ENCODE assay signal across 8 cellular contexts in the genomic region with DNA sequence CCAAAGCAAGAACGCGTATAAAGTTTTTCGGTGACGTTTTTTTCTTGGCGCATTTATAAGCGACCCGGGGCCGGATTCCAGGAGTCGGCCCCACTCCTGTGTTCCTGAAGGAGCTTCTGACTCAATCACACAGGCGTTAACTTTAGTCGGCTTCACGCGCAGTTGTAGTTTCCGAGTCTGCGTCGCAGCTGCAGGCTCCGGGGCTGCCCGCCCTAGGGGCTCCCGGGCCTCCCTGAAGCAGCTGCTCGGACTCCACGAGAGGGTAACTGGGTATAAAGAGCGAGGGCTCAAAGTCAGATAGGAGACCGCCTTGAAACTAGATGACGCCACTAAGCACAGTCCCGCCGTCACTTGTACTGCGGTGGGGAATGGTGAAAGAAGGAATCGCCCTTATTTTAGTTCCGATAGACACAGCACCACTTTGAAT. TPM values are rescaled to one million over a fixed set of nuclear protein-coding genes. Genes with fewer than 3 reads are reported as not detected.
DNase-seq lines count a peak whose midpoint lies in the region; ATAC-seq, FAIRE-seq and TF ChIP-seq lines count a peak whose summit lies in the region.

No MANE protein-coding gene starts in this region.

- H3K4me1 ChIP-seq in K562 (replicated peaks in 1 of 2; ENCODE audit: control insufficient read depth in 2 of 2, insufficient read depth in 2 of 2, low read length in 2 of 2) = peaks cover 32 to 53% of the 10 kb centered on the region in 2 experiments

- DNase-seq in T-helper 22 cell (ENCODE audit: low read depth) (peak; percentile 39), K562 (ENCODE audit: extremely low read depth in 1 of 4, low spot score in 3 of 4) (peak in 2 of 4 experiments; percentile 63 to 80), iris pigment epithelial cell (ENCODE audit: low read depth) (peak; percentile 85), NCI-H128 (lab: John Stamatoyannopoulos, UW; ENCODE audit: unreplicated experiment) (no peak), UCSD-AML1 (lab: John Stamatoyannopoulos, UW; ENCODE audit: unreplicated experiment) (no peak)
- DNase-seq in stimulated activated CD4-positive, alpha-beta T cell treated with anti-CD3 and anti-CD28 coated beads, Interleukin-15, amount 100 ng/mL, for 24 hours = peak; percentile 69

- H3K27me3 ChIP-seq in K562 (ENCODE audit: control insufficient read depth in 2 of 2, insufficient read depth in 2 of 2, low read length in 2 of 2) = no peaks in the 10 kb centered on the region

- peak overlapping the region; percentile 89 for H3K4me3 ChIP-seq in K562

- TF ChIP-seq POLR2A in K562 (conservative IDR thresholded peaks at IDR 0.05) = peak; percentile 83

- ATAC-seq in GM18907 (IDR thresholded peaks at IDR 0.05; ENCODE audit: unreplicated experiment) (peak; percentile 21), HG03342 (IDR thresholded peaks at IDR 0.05; ENCODE audit: unreplicated experiment) (peak; percentile 23), K562 (peak; percentile 26)

- no peaks in the 10 kb centered on the region for H3K9me3 ChIP-seq in K562 (replicated peaks; ENCODE audit: control insufficient read depth, insufficient read depth, low read depth, low read length)

- WGBS in K562 (ENCODE audit: insufficient coverage, low coverage, missing lambda C conversion rate) = 2% methylated on average over 29 of the region's 29 CpGs

- H4K20me1 ChIP-seq in K562 (replicated peaks; ENCODE audit: control insufficient read depth, insufficient read depth, low read length) = peaks cover 29% of the 10 kb centered on the region

- CTCF ChIA-PET in K562 (lab: Yijun Ruan, JAX; ENCODE audit: low intra/inter-chr PET ratio) = no interaction called here

- POLR2A ChIA-PET in K562 (lab: Yijun Ruan, JAX) = interaction anchor here (0.6 to 10.7 kb wide), 14 partner anchors 8 to 718 kb away, joined by 3 to 221 read pairs (median 6); a partner anchor contains a TSS

- no peak for TF ChIP-seq CTCF in K562 (IDR thresholded peaks at IDR 0.05 in 2 of 3, conservative IDR thresholded peaks at IDR 0.05 in 1 of 3; ENCODE audit: insufficient read depth in 2 of 3, low read depth in 1 of 3, low read length in 3 of 3)

- H3K36me3 ChIP-seq in K562 (ENCODE audit: control insufficient read depth, insufficient read depth, low read length) = peaks cover 22% of the 10 kb centered on the region; the same call in 2 of the 3 replicates

- peaks cover 14% of the 10 kb centered on the region for H3K9me1 ChIP-seq in K562 (ENCODE audit: control insufficient read depth, insufficient read depth, low read length)

- BruUV-seq in K562 (replicated peaks; lab: Mats Ljungman, UMichigan) = TSS peak; percentile 90

- H3K27ac ChIP-seq in K562 (ENCODE audit: extremely low read depth, low read depth, low read length) = peak overlapping the region; percentile 99

- H2AFZ ChIP-seq in K562 (ENCODE audit: low read depth, low read length) = peak overlapping the region; percentile 100

- FAIRE-seq in K562 (lab: Jason Lieb, UNC) = peak; percentile 70

- H3K9ac ChIP-seq in K562 (ENCODE audit: insufficient read depth in 1 of 2, low read depth in 2 of 2, low read length in 2 of 2) = peak overlapping the region; percentile 95 to 96

- TF ChIP-seq RAD21 in K562 (CRISPR knock-in tag; conservative IDR thresholded peaks at IDR 0.05 in 1 of 2, IDR thresholded peaks at IDR 0.05 in 1 of 2) = no peak

- in situ Hi-C loops in K562 (cut with MboI) = no loop called here

- intact Hi-C loops in K562 (cut with micrococcal nuclease) = no loop called here

- peaks cover 41% of the 10 kb centered on the region for H3K79me2 ChIP-seq in K562 (ENCODE audit: control insufficient read depth, insufficient read depth, low read length)

- H3K4me2 ChIP-seq in K562 (ENCODE audit: insufficient read depth, low read length) = peak overlapping the region; percentile 75

- no peak for TF ChIP-seq EP300 in K562 (IDR thresholded peaks at IDR 0.05; ENCODE audit: low read length)

RNA-seq across cellular contexts. Expression of a gene that starts 0.8 kb away (rescaled TPM):
- 34.6 and 104 TPM in 2 replicates for total RNA-seq in K562 (2011; cell fraction: chromatin; rRNA removed; ENCODE audit: low replicate concordance)
- total RNA-seq in K562 (2011; cell fraction: nucleolus; rRNA removed) = 89.4 and 101 TPM in 2 replicates
- total RNA-seq in K562 (2011; cell fraction: nucleoplasm; rRNA removed) = 53.5 and 55.7 TPM in 2 replicates
- 26.4 and 32.3 TPM in 2 replicates for total RNA-seq in K562 (2014; rRNA removed)
- total RNA-seq in K562 (2014; rRNA removed; fragmentation: Illumina TruSeq; extraction: Trizol) = 10.0 and 12.6 TPM in 2 replicates
- 22.4 and 23.6 TPM in 2 replicates for total RNA-seq in K562 (2015; rRNA removed; fragmentation: Illumina TruSeq; extraction: Trizol)
- 39.6 and 42.1 TPM in 2 replicates for total RNA-seq in K562 (2021)
- polyA plus RNA-seq in K562 (2011; rRNA removed) = 11.0 and 14.9 TPM in 2 replicates
- 17.3 and 24.4 TPM in 2 replicates for polyA plus RNA-seq in K562 (2011; cell fraction: cytosol; rRNA removed)
- 28.7 and 48.0 TPM in 2 replicates for polyA plus RNA-seq in K562 (2011; cell fraction: nucleus; rRNA removed)
- 37.5 and 39.1 TPM in 2 replicates for polyA plus RNA-seq in K562 (2012)
- polyA plus RNA-seq in K562 (2014; fragmentation: Illumina TruSeq; extraction: Trizol) = 17.5 and 24.2 TPM in 2 replicates
- 1 to 10 TPM; 2.1 to 2.2 TPM for polyA plus RNA-seq in K562 (2014; fragmentation: Nextera tagmentation; extraction: Ambion mirVana)
- polyA plus RNA-seq in K562 (2014; rRNA removed) = 21.0 and 22.2 TPM in 2 replicates
- polyA minus RNA-seq in K562 (2011; rRNA and poly(A)+ RNA removed) = 14.0 and 18.0 TPM in 2 replicates
- polyA minus RNA-seq in K562 (2011; cell fraction: cytosol; rRNA and poly(A)+ RNA removed) = 21.5 and 32.0 TPM in 2 replicates
- 22.6 and 27.8 TPM in 2 replicates for polyA minus RNA-seq in K562 (2011; cell fraction: nucleus; rRNA and poly(A)+ RNA removed)

RNA-seq across cellular contexts. Expression of a gene that starts 10.1 kb away (rescaled TPM):
- total RNA-seq in K562 (2011; cell fraction: chromatin; rRNA removed; ENCODE audit: low replicate concordance) = 29.6 and 40.5 TPM in 2 replicates
- total RNA-seq in K562 (2011; cell fraction: nucleolus; rRNA removed) = 22.5 and 27.3 TPM in 2 replicates
- 22.7 and 26.4 TPM in 2 replicates for total RNA-seq in K562 (2011; cell fraction: nucleoplasm; rRNA removed)
- 12.6 and 13.8 TPM in 2 replicates for total RNA-seq in K562 (2014; rRNA removed)
- total RNA-seq in K562 (2014; rRNA removed; fragmentation: Illumina TruSeq; extraction: Trizol) = 11.7 and 12.6 TPM in 2 replicates
- 9.8 and 10.3 TPM in 2 replicates for total RNA-seq in K562 (2015; rRNA removed; fragmentation: Illumina TruSeq; extraction: Trizol)
- 30.2 and 36.1 TPM in 2 replicates for total RNA-seq in K562 (2021)
- 8.8 and 9.6 TPM in 2 replicates for polyA plus RNA-seq in K562 (2011; rRNA removed)
- 6.1 and 6.2 TPM in 2 replicates for polyA plus RNA-seq in K562 (2011; cell fraction: cytosol; rRNA removed)
- 20.7 and 23.9 TPM in 2 replicates for polyA plus RNA-seq in K562 (2011; cell fraction: nucleus; rRNA removed)
- polyA plus RNA-seq in K562 (2012) = 15.6 and 27.8 TPM in 2 replicates
- 17.9 and 21.5 TPM in 2 replicates for polyA plus RNA-seq in K562 (2014; fragmentation: Illumina TruSeq; extraction: Trizol)
- 1 to 10 TPM; 1.8 TPM for polyA plus RNA-seq in K562 (2014; fragmentation: Nextera tagmentation; extraction: Ambion mirVana)
- polyA plus RNA-seq in K562 (2014; rRNA removed) = 13.2 and 13.3 TPM in 2 replicates
- 7.5 and 7.7 TPM in 2 replicates for polyA minus RNA-seq in K562 (2011; rRNA and poly(A)+ RNA removed)
- polyA minus RNA-seq in K562 (2011; cell fraction: cytosol; rRNA and poly(A)+ RNA removed) = 7.8 and 9.4 TPM in 2 replicates
- polyA minus RNA-seq in K562 (2011; cell fraction: nucleus; rRNA and poly(A)+ RNA removed) = 4.3 and 6.3 TPM in 2 replicates

RNA-seq across cellular contexts. Expression of a gene that starts 21.2 kb away (rescaled TPM):
- 24.8 and 79.9 TPM in 2 replicates for total RNA-seq in K562 (2011; cell fraction: chromatin; rRNA removed; ENCODE audit: low replicate concordance)
- total RNA-seq in K562 (2011; cell fraction: nucleolus; rRNA removed) = 69.4 and 79.1 TPM in 2 replicates
- total RNA-seq in K562 (2011; cell fraction: nucleoplasm; rRNA removed) = 43.9 and 44.6 TPM in 2 replicates
- total RNA-seq in K562 (2014; rRNA removed) = 31.2 and 37.6 TPM in 2 replicates
- 7.4 and 9.5 TPM in 2 replicates for total RNA-seq in K562 (2014; rRNA removed; fragmentation: Illumina TruSeq; extraction: Trizol)
- total RNA-seq in K562 (2015; rRNA removed; fragmentation: Illumina TruSeq; extraction: Trizol) = 23.3 and 24.4 TPM in 2 replicates
- 18.2 and 22.1 TPM in 2 replicates for total RNA-seq in K562 (2021)
- polyA plus RNA-seq in K562 (2011; rRNA removed) = 12.7 and 18.9 TPM in 2 replicates
- polyA plus RNA-seq in K562 (2011; cell fraction: cytosol; rRNA removed) = 16.2 and 22.5 TPM in 2 replicates
- polyA plus RNA-seq in K562 (2011; cell fraction: nucleus; rRNA removed) = 26.7 and 33.4 TPM in 2 replicates
- 15.1 and 24.7 TPM in 2 replicates for polyA plus RNA-seq in K562 (2012)
- polyA plus RNA-seq in K562 (2014; fragmentation: Illumina TruSeq; extraction: Trizol) = 20.0 and 23.0 TPM in 2 replicates
- 1 to 10 TPM; 1.9 to 7.0 TPM for polyA plus RNA-seq in K562 (2014; fragmentation: Nextera tagmentation; extraction: Ambion mirVana)
- 28.1 and 29.3 TPM in 2 replicates for polyA plus RNA-seq in K562 (2014; rRNA removed)
- 9.4 and 10.5 TPM in 2 replicates for polyA minus RNA-seq in K562 (2011; rRNA and poly(A)+ RNA removed)
- 8.3 and 12.0 TPM in 2 replicates for polyA minus RNA-seq in K562 (2011; cell fraction: cytosol; rRNA and poly(A)+ RNA removed)
- polyA minus RNA-seq in K562 (2011; cell fraction: nucleus; rRNA and poly(A)+ RNA removed) = 15.3 and 21.4 TPM in 2 replicates

RNA-seq across cellular contexts. Expression of a gene that starts 23.6 kb away (rescaled TPM):
- 73.9 and 235 TPM in 2 replicates for total RNA-seq in K562 (2011; cell fraction: chromatin; rRNA removed; ENCODE audit: low replicate concordance)
- total RNA-seq in K562 (2011; cell fraction: nucleolus; rRNA removed) = 195 and 197 TPM in 2 replicates
- total RNA-seq in K562 (2011; cell fraction: nucleoplasm; rRNA removed) = 94.0 and 120 TPM in 2 replicates
- total RNA-seq in K562 (2014; rRNA removed) (42.4 and 52.4 TPM in 2 replicates), K562 (2014; rRNA removed; fragmentation: Illumina TruSeq; extraction: Trizol) (17.2 and 19.8 TPM in 2 replicates), K562 (2015; rRNA removed; fragmentation: Illumina TruSeq; extraction: Trizol) (44.5 and 55.4 TPM in 2 replicates), K562 (2021) (52.9 and 55.3 TPM in 2 replicates)
- polyA plus RNA-seq in K562 (2011; rRNA removed) (29.5 and 57.2 TPM in 2 replicates), K562 (2014; fragmentation: Illumina TruSeq; extraction: Trizol) (24.9 and 40.6 TPM in 2 replicates), K562 (2014; fragmentation: Nextera tagmentation; extraction: Ambion mirVana) (1 to 10 TPM; 1.9 to 7.4 TPM), K562 (2014; rRNA removed) (50.9 and 66.9 TPM in 2 replicates)
- polyA plus RNA-seq in K562 (2011; cell fraction: cytosol; rRNA removed) = 50.1 and 59.3 TPM in 2 replicates
- 124 and 137 TPM in 2 replicates for polyA plus RNA-seq in K562 (2011; cell fraction: nucleus; rRNA removed)
- polyA plus RNA-seq in K562 (2012) = 45.7 and 62.8 TPM in 2 replicates
- 28.0 and 28.3 TPM in 2 replicates for polyA minus RNA-seq in K562 (2011; rRNA and poly(A)+ RNA removed)
- 31.8 and 39.4 TPM in 2 replicates for polyA minus RNA-seq in K562 (2011; cell fraction: cytosol; rRNA and poly(A)+ RNA removed)
- 52.8 and 74.0 TPM in 2 replicates for polyA minus RNA-seq in K562 (2011; cell fraction: nucleus; rRNA and poly(A)+ RNA removed)

RNA-seq across cellular contexts. Expression of a gene that starts 48.3 kb away (rescaled TPM):
- 0.28 and 0.44 TPM in 2 replicates for total RNA-seq in K562 (2011; cell fraction: chromatin; rRNA removed; ENCODE audit: low replicate concordance)
- 0.39 TPM in 1 of 2 replicates, not detected in the other for total RNA-seq in K562 (2011; cell fraction: nucleolus; rRNA removed)
- total RNA-seq in K562 (2011; cell fraction: nucleoplasm; rRNA removed) = 0.15 TPM in 1 of 2 replicates, not detected in the other
- total RNA-seq in K562 (2014; rRNA removed) = not detected in 2 replicates
- not detected in 2 replicates for total RNA-seq in K562 (2014; rRNA removed; fragmentation: Illumina TruSeq; extraction: Trizol)
- not detected in 2 replicates for total RNA-seq in K562 (2015; rRNA removed; fragmentation: Illumina TruSeq; extraction: Trizol)
- not detected in 2 replicates for total RNA-seq in K562 (2021)
- 0.04 and 0.06 TPM in 2 replicates for polyA plus RNA-seq in K562 (2011; rRNA removed)
- 0.01 and 0.04 TPM in 2 replicates for polyA plus RNA-seq in K562 (2011; cell fraction: cytosol; rRNA removed)
- polyA plus RNA-seq in K562 (2011; cell fraction: nucleus; rRNA removed) = 0.06 TPM in 1 of 2 replicates, not detected in the other
- 0.07 and 0.12 TPM in 2 replicates for polyA plus RNA-seq in K562 (2012)
- not detected in 2 replicates for polyA plus RNA-seq in K562 (2014; fragmentation: Illumina TruSeq; extraction: Trizol)
- not detected for polyA plus RNA-seq in K562 (2014; fragmentation: Nextera tagmentation; extraction: Ambion mirVana)
- polyA plus RNA-seq in K562 (2014; rRNA removed) = not detected in 2 replicates
- polyA minus RNA-seq in K562 (2011; rRNA and poly(A)+ RNA removed) = 0.11 TPM in 1 of 2 replicates, not detected in the other
- not detected in 2 replicates for polyA minus RNA-seq in K562 (2011; cell fraction: cytosol; rRNA and poly(A)+ RNA removed)
- not detected in 2 replicates for polyA minus RNA-seq in K562 (2011; cell fraction: nucleus; rRNA and poly(A)+ RNA removed)

Comparison
In these comparisons a context has a peak if more than half of its experiments do, and no peak if none do; other contexts are left out.
1. DNase-seq: peak in T-helper 22 cell (single experiment), iris pigment epithelial cell (single experiment) and stimulated activated CD4-positive, alpha-beta T cell treated with anti-CD3 and anti-CD28 coated beads, Interleukin-15, amount 100 ng/mL, for 24 hours (single experiment); none in NCI-H128 (single experiment) and UCSD-AML1 (single experiment).
2. Peak in every context shown above with its lines, with median percentiles within 50 percentile points of each other: ATAC-seq.